In the genomic region with DNA sequence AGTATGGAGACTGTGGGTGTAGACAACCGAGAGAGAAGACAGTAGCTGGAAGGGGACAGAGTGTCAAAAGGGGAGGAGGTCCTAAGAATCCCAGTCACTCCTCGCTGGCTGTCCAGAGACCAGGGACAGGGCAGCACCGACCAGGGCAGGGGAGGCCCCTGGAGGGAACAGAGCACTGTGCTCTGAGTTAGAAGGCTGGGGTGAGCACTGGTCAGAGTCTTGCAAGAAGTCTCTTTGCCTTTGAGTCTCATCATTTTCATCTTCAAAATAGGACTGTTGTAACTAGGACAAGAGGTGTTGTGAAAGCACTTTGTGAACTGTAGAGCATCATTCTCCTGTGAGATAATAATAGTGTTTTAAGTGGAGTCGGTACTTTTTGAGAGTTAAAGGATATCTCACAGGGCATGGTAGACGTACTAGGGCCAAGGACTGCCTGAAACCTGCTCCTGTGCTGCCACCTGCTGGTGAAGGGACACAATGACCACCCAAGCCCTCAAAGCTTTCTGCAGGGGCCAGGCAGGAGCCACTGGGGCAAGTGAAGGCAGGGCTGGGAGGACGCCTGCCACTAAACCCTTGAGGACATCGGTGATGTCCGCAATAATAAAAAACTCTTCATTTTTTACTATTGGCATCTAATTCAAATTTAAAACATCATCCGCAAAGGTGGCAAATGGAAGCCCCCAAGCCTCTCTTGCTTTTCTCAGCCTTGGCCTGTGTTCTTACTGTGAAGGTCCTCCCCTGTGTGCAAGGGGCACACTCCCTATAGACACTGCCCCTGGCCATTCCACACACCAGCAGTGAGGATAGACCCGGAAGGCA, we compare ENCODE assay signal across 8 cellular contexts. TPM values are rescaled to one million over a fixed set of nuclear protein-coding genes. Genes with fewer than 3 reads are reported as not detected.
DNase-seq lines count a peak whose midpoint lies in the region; ATAC-seq and TF ChIP-seq lines count a peak whose summit lies in the region.

No MANE protein-coding gene starts in this region.

- H3K4me3 ChIP-seq in Jurkat, Clone E6-1 (ENCODE audit: low read length): no peak overlapping the region
- no peak overlapping the region for H3K4me3 ChIP-seq in OCI-LY7 (ENCODE audit: low read depth, low read length, poor library complexity, severe bottlenecking)

- no peak overlapping the region for H3K4me2 ChIP-seq in OCI-LY7 (ENCODE audit: low read length)

- intact Hi-C loops in OCI-LY7 (cut with micrococcal nuclease; ENCODE audit: unreplicated experiment): loop anchor here (1.0 kb wide), 2 partner anchors 57 to 88 kb away; no protein-coding TSS in a partner anchor

- in situ Hi-C loops in Caki2 (cut with HindIII; ENCODE audit: low pct_unique_long_range_greater_than_20kb, low sequenced_read_pairs): no loop called here

- H3K4me1 Mint-ChIP-seq in naive thymus-derived CD8-positive, alpha-beta T cell: peaks cover 2 to 9% (median 6%) of the 10 kb centered on the region in 4 donors
- peaks cover 10% of the 10 kb centered on the region for H3K4me1 Mint-ChIP-seq in stimulated activated effector memory CD8-positive, alpha-beta T cell treated with anti-CD3 and anti-CD28 coated beads, Interleukin-12 subunit alpha, Interleukin-12 subunit beta, amount 100 ng/mL, for 72 hours

- peak; percentile 91 for ATAC-seq in GM21515 (IDR thresholded peaks at IDR 0.05; ENCODE audit: unreplicated experiment)
- peak; percentile 93 to 98 for ATAC-seq in naive thymus-derived CD8-positive, alpha-beta T cell
- ATAC-seq in stimulated activated effector memory CD8-positive, alpha-beta T cell treated with anti-CD3 and anti-CD28 coated beads, Interleukin-12 subunit alpha, Interleukin-12 subunit beta, amount 100 ng/mL, for 72 hours: peak; percentile 84

- CTCF ChIA-PET in OCI-LY7 (lab: Charles Lee; ENCODE audit: unreplicated experiment): interaction anchor here (1.0 kb wide), 2 partner anchors 10 to 36 kb away, joined by 3 read pairs; no protein-coding TSS in a partner anchor

- no peak overlapping the region for H2AFZ ChIP-seq in OCI-LY7 (ENCODE audit: low read length)

- no TSS peak for BruUV-seq in OCI-LY7 (replicated peaks; lab: Mats Ljungman, UMichigan)

- no peaks in the 10 kb centered on the region for H3K36me3 Mint-ChIP-seq in naive thymus-derived CD8-positive, alpha-beta T cell
- no peaks in the 10 kb centered on the region for H3K36me3 Mint-ChIP-seq in stimulated activated effector memory CD8-positive, alpha-beta T cell treated with anti-CD3 and anti-CD28 coated beads, Interleukin-12 subunit alpha, Interleukin-12 subunit beta, amount 100 ng/mL, for 72 hours

- peak; percentile 93 for TF ChIP-seq CTCF in OCI-LY7 (conservative IDR thresholded peaks at IDR 0.05; ENCODE audit: low read length)

- no peaks in the 10 kb centered on the region for H3K36me3 ChIP-seq in OCI-LY7 (ENCODE audit: insufficient read depth, low read length)

- H3K27me3 Mint-ChIP-seq in naive thymus-derived CD8-positive, alpha-beta T cell: peaks cover 2 to 30% (median 9%) of the 10 kb centered on the region in 5 donors

- no peak overlapping the region for H3K4me3 Mint-ChIP-seq in naive thymus-derived CD8-positive, alpha-beta T cell
- H3K4me3 Mint-ChIP-seq in stimulated activated effector memory CD8-positive, alpha-beta T cell treated with anti-CD3 and anti-CD28 coated beads, Interleukin-12 subunit alpha, Interleukin-12 subunit beta, amount 100 ng/mL, for 72 hours: no peak overlapping the region

- POLR2A ChIA-PET in OCI-LY7 (lab: Charles Lee): no interaction called here
- POLR2A ChIA-PET in naive thymus-derived CD8-positive, alpha-beta T cell (lab: Charles Lee): no interaction called here

- no peaks in the 10 kb centered on the region for H3K79me2 ChIP-seq in OCI-LY7 (ENCODE audit: insufficient read depth, low read depth, low read length)

- no peaks in the 10 kb centered on the region for H3K9me3 ChIP-seq in OCI-LY7 (ENCODE audit: low read length)

- peak; percentile 58 for DNase-seq in Caki2 (ENCODE audit: low read depth)
- DNase-seq in Jurkat, Clone E6-1 (ENCODE audit: low read depth, low spot score): peak; percentile 65
- DNase-seq in OCI-LY7 (ENCODE audit: low spot score): peak; percentile 82
- peak; percentile 81 for DNase-seq in activated CD8-positive, alpha-beta memory T cell treated with anti-CD3 and anti-CD28 coated beads, Interleukin-2, amount 50 U/mL, for 4 hours
- peak; percentile 80 to 91 for DNase-seq in erythroblast (lab: John Stamatoyannopoulos, UW)
- peak; percentile 64 to 88 (median 82) for DNase-seq in naive thymus-derived CD8-positive, alpha-beta T cell
- peak; percentile 78 to 90 for DNase-seq in stimulated activated effector memory CD8-positive, alpha-beta T cell treated with anti-CD3 and anti-CD28 coated beads, Interleukin-12 subunit alpha, Interleukin-12 subunit beta, amount 100 ng/mL, for 72 hours (ENCODE audit: low spot score in 2 of 2)

- H3K4me1 ChIP-seq in OCI-LY7 (ENCODE audit: insufficient read depth, low read length, poor library complexity, severe bottlenecking): no peaks in the 10 kb centered on the region

- no peaks in the 10 kb centered on the region for H4K20me1 ChIP-seq in OCI-LY7 (ENCODE audit: insufficient read depth, low read length)

- H3K27ac Mint-ChIP-seq in naive thymus-derived CD8-positive, alpha-beta T cell: no peak overlapping the region
- no peak overlapping the region for H3K27ac Mint-ChIP-seq in stimulated activated effector memory CD8-positive, alpha-beta T cell treated with anti-CD3 and anti-CD28 coated beads, Interleukin-12 subunit alpha, Interleukin-12 subunit beta, amount 100 ng/mL, for 72 hours

- no peak for TF ChIP-seq POLR2A in erythroblast (IDR thresholded peaks at IDR 0.05; ENCODE audit: low read length)

- H3K9me2 ChIP-seq in OCI-LY7 (ENCODE audit: insufficient read depth, low read length): no peaks in the 10 kb centered on the region

- H3K27ac ChIP-seq in OCI-LY7 (ENCODE audit: low read depth, low read length, poor library complexity, severe bottlenecking): no peak overlapping the region

- no peaks in the 10 kb centered on the region for H3K9me3 Mint-ChIP-seq in naive thymus-derived CD8-positive, alpha-beta T cell
- H3K9me3 Mint-ChIP-seq in stimulated activated effector memory CD8-positive, alpha-beta T cell treated with anti-CD3 and anti-CD28 coated beads, Interleukin-12 subunit alpha, Interleukin-12 subunit beta, amount 100 ng/mL, for 72 hours: no peaks in the 10 kb centered on the region

RNA-seq across cellular contexts. Expression of a gene that starts 28.2 kb away (rescaled TPM):
- total RNA-seq in Caki2 (2014; rRNA removed; shearing (Covaris generic); ENCODE audit: low replicate concordance): not detected in 2 replicates
- polyA plus RNA-seq in Jurkat, Clone E6-1 (2012; ENCODE audit: insufficient read depth, insufficient read length): not detected
- not detected in 2 replicates for total RNA-seq in OCI-LY7 (2014; rRNA removed; shearing (Covaris generic))
- total RNA-seq in OCI-LY7 (2022): not detected in 2 replicates
- not detected for total RNA-seq in naive thymus-derived CD8-positive, alpha-beta T cell
- not detected for polyA plus RNA-seq in naive thymus-derived CD8-positive, alpha-beta T cell

RNA-seq across cellular contexts. Expression of a gene that starts 51.5 kb away (rescaled TPM):
- not detected in 2 replicates for total RNA-seq in Caki2 (2014; rRNA removed; shearing (Covaris generic); ENCODE audit: low replicate concordance)
- polyA plus RNA-seq in Jurkat, Clone E6-1 (2012; ENCODE audit: insufficient read depth, insufficient read length): not detected
- not detected in 2 replicates for total RNA-seq in OCI-LY7 (2014; rRNA removed; shearing (Covaris generic))
- not detected in 2 replicates for total RNA-seq in OCI-LY7 (2022)
- not detected for total RNA-seq in naive thymus-derived CD8-positive, alpha-beta T cell
- not detected for polyA plus RNA-seq in naive thymus-derived CD8-positive, alpha-beta T cell
